In the genomic region with DNA sequence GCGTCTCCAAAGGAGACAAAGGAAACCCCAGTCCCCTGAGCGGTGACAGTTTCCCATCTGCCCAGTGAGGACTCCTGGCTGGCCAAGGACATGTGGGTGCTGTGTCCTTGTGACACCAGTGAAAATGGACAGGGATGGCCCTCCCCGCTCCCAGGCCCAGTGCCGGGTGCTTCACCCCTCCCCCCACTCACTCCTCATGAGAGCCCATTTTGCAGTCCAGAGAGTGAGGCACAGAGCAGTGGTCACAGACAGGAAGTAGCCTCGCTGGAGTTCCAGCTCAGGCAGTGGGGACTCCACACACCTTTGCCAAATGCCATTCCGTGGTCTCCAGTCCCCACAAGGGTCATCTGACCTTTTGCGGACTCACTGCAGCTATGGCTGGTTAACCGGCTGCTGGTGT, we compare ENCODE assay signal across 34 cellular contexts.
"Had no signal": no experiment of that assay in that cellular context is flagged by ENCODE, and none has a peak within 500 bp of the region (broad histone marks: within the 10 kb centered on the region; RNA-seq: fewer than 3 reads in every experiment).

No MANE protein-coding gene starts in this region.

- FAIRE-seq: astrocyte, TTC549 had no signal

- H3K4me1 ChIP-seq: adrenal gland, body of pancreas, breast epithelium had no signal

- H3K36me3 ChIP-seq: adrenal gland, brain microvascular endothelial cell, breast epithelium had no signal

- H3K27me3 ChIP-seq: body of pancreas, brain microvascular endothelial cell had no signal

- H3K27ac ChIP-seq: adrenal gland, body of pancreas, brain microvascular endothelial cell, breast epithelium, VCaP had no signal

- H3K9me3 ChIP-seq: adrenal gland, body of pancreas, breast epithelium had no signal

- H3K4me3 ChIP-seq: adrenal gland, body of pancreas, breast epithelium had no signal

- DNase-seq: activated B cell treated with CpG ODN at 0.5 μM for 24 hours; activated CD4-positive, alpha-beta memory T cell treated with anti-CD3 and anti-CD28 coated beads for 36 hours; activated CD4-positive, alpha-beta T cell treated with anti-CD3 and anti-CD28 coated beads for 4 hours; activated CD4-positive, alpha-beta T cell treated with anti-CD3 and anti-CD28 coated beads, Interleukin-2, amount 10 ng/mL, durations not matched to agents 24 days and 14 days; activated CD4-positive, alpha-beta T cell treated with anti-CD3 and anti-CD28 coated beads, Interleukin-2, amount 50 U/mL, for 1 hour; activated CD4-positive, alpha-beta T cell treated with anti-CD3 and anti-CD28 coated beads, Interleukin-2, amount 50 U/mL, for 4 hours; activated CD4-positive, CD25-positive, alpha-beta regulatory T cell treated with anti-CD3 and anti-CD28 coated beads, Interleukin-2, amount 50 U/mL, for 72 hours; activated CD8-positive, alpha-beta memory T cell treated with anti-CD3 and anti-CD28 coated beads, Interleukin-2, amount 50 U/mL, for 4 hours; activated CD8-positive, alpha-beta T cell treated with anti-CD3 and anti-CD28 coated beads for 36 hours; activated effector memory CD4-positive, alpha-beta T cell treated with anti-CD3 and anti-CD28 coated beads, Interleukin-2, amount 50 U/mL, for 16 hours; activated gamma-delta T cell treated with Interleukin-2 at 50 U/mL for 16 hours; activated naive CD4-positive, alpha-beta T cell; activated naive CD4-positive, alpha-beta T cell treated with anti-CD3 and anti-CD28 coated beads for 36 hours; activated naive CD4-positive, alpha-beta T cell treated with anti-CD3 and anti-CD28 coated beads, Interleukin-2, amount 50 U/mL, for 16 hours; activated naive CD8-positive, alpha-beta T cell treated with anti-CD3 and anti-CD28 coated beads for 36 hours; activated T-cell treated with anti-CD3 and anti-CD28 coated beads for 4 hours; activated T-cell treated with anti-CD3 and anti-CD28 coated beads, Interleukin-2, amount 50 U/mL, for 1 hour; activated T-cell treated with anti-CD3 and anti-CD28 coated beads, Interleukin-2, amount 50 U/mL, for 4 hours; activated T-cell treated with anti-CD3 and anti-CD28 coated beads, Interleukin-2, amount 50 U/mL, for 72 hours; adrenal gland; amniotic stem cell; aorta; body of pancreas; brain microvascular endothelial cell; caudate nucleus; T-helper 1 cell; T-helper 2 cell; T-helper 9 cell had no signal

- ATAC-seq: activated CD8-positive, alpha-beta T cell treated with anti-CD3 and anti-CD28 coated beads for 36 hours; activated naive CD4-positive, alpha-beta T cell treated with anti-CD3 and anti-CD28 coated beads, Interleukin-2, amount 50 U/mL, for 72 hours; activated T-cell treated with anti-CD3 and anti-CD28 coated beads, Interleukin-2, amount 50 U/mL, for 4 hours; activated T-cell treated with anti-CD3 and anti-CD28 coated beads, Interleukin-2, amount 50 U/mL, for 72 hours; activated T-helper 17 cell treated with anti-CD3 and anti-CD28 coated beads, Interleukin-2, amount 50 U/mL, for 72 hours; body of pancreas had no signal
